In the genomic region with DNA sequence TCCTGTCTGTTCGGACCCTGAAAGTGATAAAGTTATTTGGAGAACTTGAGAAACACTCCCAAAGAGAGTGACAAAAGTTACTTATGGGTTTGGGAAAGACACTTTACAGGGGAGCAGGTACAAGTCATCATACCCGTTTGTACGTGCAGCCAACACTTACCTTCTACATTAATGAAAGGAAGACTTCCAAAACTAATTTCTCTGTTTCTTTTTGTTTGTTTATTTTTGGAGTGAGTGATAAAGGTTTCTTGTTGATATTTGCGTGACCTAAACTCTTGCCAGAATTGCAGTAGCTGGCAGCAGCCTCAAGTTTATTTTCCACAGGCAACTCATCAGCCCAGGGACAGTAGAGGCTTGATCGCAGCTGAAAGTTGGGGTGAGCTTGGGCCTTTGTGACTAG, we compare ENCODE assay signal across 1 cellular context.
TF ChIP-seq lines count a peak whose summit lies in the region.

No MANE protein-coding gene starts in this region.

TF ChIP-seq in HEK293, 187 proteins besides CTCF, POLR2A, EP300 and RAD21 (continued from another document):
- TF ChIP-seq, protein P1, sequence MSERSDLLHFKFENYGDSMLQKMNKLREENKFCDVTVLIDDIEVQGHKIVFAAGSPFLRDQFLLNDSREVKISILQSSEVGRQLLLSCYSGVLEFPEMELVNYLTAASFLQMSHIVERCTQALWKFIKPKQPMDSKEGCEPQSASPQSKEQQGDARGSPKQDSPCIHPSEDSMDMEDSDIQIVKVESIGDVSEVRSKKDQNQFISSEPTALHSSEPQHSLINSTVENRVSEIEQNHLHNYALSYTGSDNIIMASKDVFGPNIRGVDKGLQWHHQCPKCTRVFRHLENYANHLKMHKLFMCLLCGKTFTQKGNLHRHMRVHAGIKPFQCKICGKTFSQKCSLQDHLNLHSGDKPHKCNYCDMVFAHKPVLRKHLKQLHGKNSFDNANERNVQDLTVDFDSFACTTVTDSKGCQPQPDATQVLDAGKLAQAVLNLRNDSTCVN (tag by site-specific recombination; optimal IDR thresholded peaks at IDR 0.05): no peak
- TF ChIP-seq PRDM6 (tag by site-specific recombination; IDR thresholded peaks at IDR 0.05): peak; percentile 73
